1 cellular context compared by ENCODE assay signal in genomic region chr5:141957367-141957993, GRCh38.
TF ChIP-seq lines count a peak whose summit lies in the region.

No MANE protein-coding gene starts in this region.

TF ChIP-seq in WTC11, 78 proteins besides CTCF, POLR2A, EP300 and RAD21 (continued from another document):
- TF ChIP-seq ZNF532 (CRISPR knock-in tag; IDR thresholded peaks at IDR 0.05; ENCODE audit: borderline replicate concordance), result no peak
- no peak for TF ChIP-seq ATF2 (CRISPR knock-in tag; IDR thresholded peaks at IDR 0.05; ENCODE audit: borderline replicate concordance, low read depth)
- TF ChIP-seq TP53 (CRISPR knock-in tag; IDR thresholded peaks at IDR 0.05), result no peak
- TF ChIP-seq ARID4B (CRISPR knock-in tag; IDR thresholded peaks at IDR 0.05; ENCODE audit: borderline replicate concordance), result no peak
- TF ChIP-seq TEAD4 (CRISPR knock-in tag; IDR thresholded peaks at IDR 0.05), result no peak
- TF ChIP-seq SOX15 (CRISPR knock-in tag; IDR thresholded peaks at IDR 0.05), result no peak
- TF ChIP-seq GRHL2 (CRISPR knock-in tag; IDR thresholded peaks at IDR 0.05; ENCODE audit: insufficient replicate concordance, severe bottlenecking), result no peak
